ENCODE assay signal across 12 cellular contexts in genomic region chr18:9876523-9876866, GRCh38. TPM values are rescaled to one million over a fixed set of nuclear protein-coding genes. Genes with fewer than 3 reads are reported as not detected.
DNase-seq lines count a peak whose midpoint lies in the region; ATAC-seq and TF ChIP-seq lines count a peak whose summit lies in the region.
"Had no signal": no experiment of that assay in that cellular context is flagged by ENCODE, and none has a peak within 500 bp of the region (broad histone marks: within the 10 kb centered on the region; RNA-seq: fewer than 3 reads in every experiment).

No MANE protein-coding gene starts in this region.

- dilution Hi-C loops in mammary epithelial cell (cut with HindIII; ENCODE audit: low sequenced_read_pairs) = no loop called here

- POLR2A ChIA-PET in HEK293T (lab: Yijun Ruan, JAX) = interaction anchor here (0.8 kb wide), 1 partner anchor 37 kb away, joined by 3 read pairs; the partner anchor contains the start of gene VAPA

- no peak overlapping the region for H3K4me2 ChIP-seq in mammary epithelial cell (ENCODE audit: insufficient read depth, low read depth, low read length)

- H2AFZ ChIP-seq in mammary epithelial cell (ENCODE audit: low read depth, low read length) = no peak overlapping the region

- ATAC-seq in left cardiac atrium (no peak), GM19463 (IDR thresholded peaks at IDR 0.05; ENCODE audit: unreplicated experiment) (no peak)
- ATAC-seq: naive thymus-derived CD8-positive, alpha-beta T cell had no signal

- WGBS in mammary epithelial cell (ENCODE audit: low coverage, missing lambda C conversion rate) = 100% methylated on average over 1 of the region's 1 CpG
- WGBS in urinary bladder = 85% methylated on average over 1 of the region's 1 CpG

- no peaks in the 10 kb centered on the region for H3K79me2 ChIP-seq in mammary epithelial cell (ENCODE audit: insufficient read depth, low read length)

- H3K4me1 ChIP-seq in left ventricle myocardium inferior = peaks cover 13% of the 10 kb centered on the region
- peaks cover 20% of the 10 kb centered on the region for H3K4me1 ChIP-seq in mammary epithelial cell (ENCODE audit: insufficient read depth, low read length)
- peaks cover 0 to 3% of the 10 kb centered on the region in 2 donors for H3K4me1 ChIP-seq in muscle layer of duodenum (ENCODE audit: control insufficient read depth in 1 of 2, insufficient read depth in 2 of 2, low read length in 2 of 2)
- H3K4me1 ChIP-seq in urinary bladder (ENCODE audit: insufficient read depth) = no peaks in the 10 kb centered on the region

- TF ChIP-seq CTCF in left ventricle myocardium inferior (IDR thresholded peaks at IDR 0.05; ENCODE audit: borderline replicate concordance) (no peak), mammary epithelial cell (conservative IDR thresholded peaks at IDR 0.05 in 1 of 2, IDR thresholded peaks at IDR 0.05 in 1 of 2; ENCODE audit: extremely low read depth in 1 of 2, insufficient read depth in 1 of 2, low read depth in 1 of 2, low read length in 2 of 2) (no peak)

- H3K9me3 ChIP-seq in left ventricle myocardium inferior (replicated peaks) (no peaks in the 10 kb centered on the region), mammary epithelial cell (replicated peaks; ENCODE audit: insufficient read depth, low read length) (no peaks in the 10 kb centered on the region), muscle layer of duodenum (ENCODE audit: control insufficient read depth in 1 of 2, low read length in 2 of 2) (no peaks in the 10 kb centered on the region)

- peak overlapping the region; percentile 34 for H3K4me3 ChIP-seq in left ventricle myocardium inferior
- H3K4me3 ChIP-seq in mammary epithelial cell (replicated peaks in 1 of 3; ENCODE audit: insufficient read depth in 1 of 3, low read depth in 2 of 3, low read length in 3 of 3) = no peak overlapping the region
- peak overlapping the region in 1 of 2 donors; percentile 21 for H3K4me3 ChIP-seq in muscle layer of duodenum (ENCODE audit: low read depth in 1 of 2, low read length in 2 of 2)
- no peak overlapping the region for H3K4me3 ChIP-seq in urinary bladder (ENCODE audit: low read depth, low read length)

- intact Hi-C loops in left ventricle myocardium inferior (cut with micrococcal nuclease) (no loop called here), left cardiac atrium (cut with DNase I) (loop anchor here in 1 of 2 donors (5.0 kb wide), 1 partner anchor 36 kb away; the partner anchor contains the start of gene VAPA), mammary epithelial cell (cut with micrococcal nuclease) (no loop called here)

- H3K27me3 ChIP-seq in left ventricle myocardium inferior (ENCODE audit: low read depth) (no peaks in the 10 kb centered on the region), mammary epithelial cell (ENCODE audit: insufficient read depth, low read length) (no peaks in the 10 kb centered on the region), muscle layer of duodenum (ENCODE audit: low read depth, low read length) (no peaks in the 10 kb centered on the region)

- H3K27ac ChIP-seq in left ventricle myocardium inferior (replicated peaks) (peak overlapping the region; percentile 59), mammary epithelial cell (ENCODE audit: insufficient read depth, low read depth, low read length) (peak overlapping the region; percentile 75), muscle layer of duodenum (ENCODE audit: low read length) (peak overlapping the region; percentile 7), urinary bladder (ENCODE audit: low read depth) (peak overlapping the region; percentile 91)

- no peaks in the 10 kb centered on the region for H3K36me3 ChIP-seq in left ventricle myocardium inferior
- no peaks in the 10 kb centered on the region for H3K36me3 ChIP-seq in mammary epithelial cell (ENCODE audit: insufficient read depth, low read length)
- H3K36me3 ChIP-seq in muscle layer of duodenum (ENCODE audit: control insufficient read depth in 1 of 2, insufficient read depth in 2 of 2, low read length in 2 of 2) = no peaks in the 10 kb centered on the region
- H3K36me3 ChIP-seq in urinary bladder (ENCODE audit: insufficient read depth) = no peaks in the 10 kb centered on the region

- no TSS peak for BruUV-seq in mammary epithelial cell (replicated peaks; lab: Mats Ljungman, UMichigan)

- DNase-seq in left ventricle myocardium inferior (no peak), left cardiac atrium (no peak), mammary epithelial cell (no peak), HEK293T (ENCODE audit: extremely low spot score) (no peak)
- no peak for DNase-seq in activated CD4-positive, CD25-positive, alpha-beta regulatory T cell (lab: John Stamatoyannopoulos, UW)
- DNase-seq: activated effector memory CD4-positive, alpha-beta T cell treated with anti-CD3 and anti-CD28 coated beads, Interleukin-2, amount 50 U/mL, for 16 hours; DND-41; Kasumi-1; naive thymus-derived CD8-positive, alpha-beta T cell had no signal

- in situ Hi-C loops in mammary epithelial cell (cut with MboI; ENCODE audit: low sequenced_read_pairs in 2 of 2) = no loop called here

- CTCF ChIA-PET in mammary epithelial cell (lab: Charles Lee; ENCODE audit: low non-redundant PET) (no interaction called here), HEK293T (lab: Yijun Ruan, JAX) (interaction anchor here (0.5 kb wide), 1 partner anchor 78 kb away, joined by 3 read pairs; no protein-coding TSS in a partner anchor)

- H4K20me1 ChIP-seq in mammary epithelial cell (ENCODE audit: insufficient read depth, low read length) = no peaks in the 10 kb centered on the region

- no peak overlapping the region for H3K9ac ChIP-seq in mammary epithelial cell (ENCODE audit: insufficient read depth, low read length)

TF ChIP-seq in HEK293T, 16 proteins besides CTCF, POLR2A, EP300 and RAD21:
- no peak for TF ChIP-seq ZNF384 (IDR thresholded peaks at IDR 0.05)

RNA-seq across cellular contexts. Expression of gene TXNDC2, which starts 9.3 kb away (rescaled TPM):
- total RNA-seq in left ventricle myocardium inferior = not detected
- total RNA-seq in left cardiac atrium = under 1 TPM in 1 of 2 donors, not detected in 1; 0.18 TPM
- not detected for total RNA-seq in mammary epithelial cell
- 0.09 TPM for polyA plus RNA-seq in mammary epithelial cell
- polyA minus RNA-seq in mammary epithelial cell = 0.67 TPM
- total RNA-seq in urinary bladder = not detected
- polyA plus RNA-seq in urinary bladder = 0.08 TPM
- total RNA-seq: naive thymus-derived CD8-positive, alpha-beta T cell had no signal
- polyA plus RNA-seq: naive thymus-derived CD8-positive, alpha-beta T cell had no signal

RNA-seq across cellular contexts. Expression of gene VAPA, which starts 37.3 kb away (rescaled TPM):
- 208 TPM for total RNA-seq in left ventricle myocardium inferior
- 100 to 1,000 TPM; 169 to 219 TPM for total RNA-seq in left cardiac atrium
- total RNA-seq in mammary epithelial cell = 100 to 1,000 TPM; 199 to 223 TPM
- polyA plus RNA-seq in mammary epithelial cell = 225 TPM
- polyA minus RNA-seq in mammary epithelial cell = 311 TPM
- total RNA-seq in urinary bladder = 278 TPM
- 195 TPM for polyA plus RNA-seq in urinary bladder

Comparison
In these comparisons a context has a peak if more than half of its experiments do, and no peak if none do; other contexts are left out.
1. H3K27ac ChIP-seq: peak in every context shown above with its lines; median percentile 91 in urinary bladder; 75 in mammary epithelial cell; 59 in left ventricle myocardium inferior; 7 in muscle layer of duodenum.